11 cellular contexts compared by ENCODE assay signal in the genomic region with DNA sequence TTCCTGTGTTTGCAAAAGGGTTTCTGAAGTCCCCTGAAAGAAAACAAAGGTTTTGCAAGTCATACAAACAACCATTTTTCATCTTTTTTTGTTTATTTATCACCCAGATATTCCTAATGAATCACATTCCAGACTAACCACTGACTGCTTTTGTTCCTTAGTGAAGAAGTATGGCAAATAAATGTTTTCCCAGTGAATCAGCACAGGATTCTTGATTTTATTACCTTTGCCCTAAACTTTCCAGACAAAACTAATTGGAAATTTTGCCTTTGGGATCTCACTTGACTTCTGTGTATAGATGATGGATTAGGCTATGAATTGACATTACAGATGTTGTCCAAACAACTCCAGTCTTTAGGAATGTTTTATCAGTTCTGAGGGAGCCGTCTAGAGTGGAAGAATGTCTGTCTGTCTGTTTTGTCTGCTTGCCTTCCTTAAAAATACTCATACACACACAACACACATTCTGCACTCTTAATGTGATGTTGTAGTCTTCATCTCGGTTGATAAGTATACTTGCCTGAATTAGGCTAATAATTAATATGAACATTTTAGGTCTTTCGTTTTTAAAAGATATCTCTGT. TPM values are rescaled to one million over a fixed set of nuclear protein-coding genes. Genes with fewer than 3 reads are reported as not detected.
A peak's percentile ranks its signal among the peaks of the same experiment; 100 is the strongest.
DNase-seq lines count a peak whose midpoint lies in the region; ATAC-seq and TF ChIP-seq lines count a peak whose summit lies in the region.
"Had no signal": no experiment of that assay in that cellular context is flagged by ENCODE, and none has a peak within 500 bp of the region (broad histone marks: within the 10 kb centered on the region; RNA-seq: fewer than 3 reads in every experiment).

No MANE protein-coding gene starts in this region.

- H3K9me3 ChIP-seq in iPS-18a (ENCODE audit: control insufficient read depth, low read depth, low read length), result no peaks in the 10 kb centered on the region

- H3K4me1 Mint-ChIP-seq in activated naive CD4-positive, alpha-beta T cell treated with anti-CD3 and anti-CD28 coated beads, Interleukin-2, amount 50 U/mL, for 24 hours, result peaks cover 75% of the 10 kb centered on the region
- H3K4me1 Mint-ChIP-seq in activated naive CD8-positive, alpha-beta T cell treated with anti-CD3 and anti-CD28 coated beads, Interleukin-2, amount 10 ng/mL, durations not matched to agents 7 days and 5 days, result peaks cover 42% of the 10 kb centered on the region
- H3K4me1 Mint-ChIP-seq in type B pancreatic cell (ENCODE audit: unreplicated experiment), result peaks cover 14% of the 10 kb centered on the region

- H3K9ac ChIP-seq in iPS-18a (ENCODE audit: low read length), result no peak overlapping the region

- no peaks in the 10 kb centered on the region for H3K27me3 Mint-ChIP-seq in activated naive CD4-positive, alpha-beta T cell treated with anti-CD3 and anti-CD28 coated beads, Interleukin-2, amount 50 U/mL, for 24 hours
- H3K27me3 Mint-ChIP-seq in activated naive CD8-positive, alpha-beta T cell treated with anti-CD3 and anti-CD28 coated beads, Interleukin-2, amount 10 ng/mL, durations not matched to agents 7 days and 5 days, result no peaks in the 10 kb centered on the region
- H3K27me3 Mint-ChIP-seq in type B pancreatic cell, result no peaks in the 10 kb centered on the region

- H3K27ac Mint-ChIP-seq in activated naive CD4-positive, alpha-beta T cell treated with anti-CD3 and anti-CD28 coated beads, Interleukin-2, amount 50 U/mL, for 24 hours, result peak overlapping the region; percentile 91
- peak overlapping the region; percentile 70 for H3K27ac Mint-ChIP-seq in activated naive CD8-positive, alpha-beta T cell treated with anti-CD3 and anti-CD28 coated beads, Interleukin-2, amount 10 ng/mL, durations not matched to agents 7 days and 5 days
- peak overlapping the region; percentile 67 for H3K27ac Mint-ChIP-seq in type B pancreatic cell

- H3K36me3 Mint-ChIP-seq in activated naive CD4-positive, alpha-beta T cell treated with anti-CD3 and anti-CD28 coated beads, Interleukin-2, amount 50 U/mL, for 24 hours, result peaks cover 19% of the 10 kb centered on the region
- H3K36me3 Mint-ChIP-seq in activated naive CD8-positive, alpha-beta T cell treated with anti-CD3 and anti-CD28 coated beads, Interleukin-2, amount 10 ng/mL, durations not matched to agents 7 days and 5 days, result peaks cover 27% of the 10 kb centered on the region
- peaks cover 9% of the 10 kb centered on the region for H3K36me3 Mint-ChIP-seq in type B pancreatic cell

- H3K4me3 ChIP-seq in iPS-18a (ENCODE audit: low read length), result no peak overlapping the region
- H3K4me3 ChIP-seq: HAP-1 had no signal

- no peak for DNase-seq in activated naive CD4-positive, alpha-beta T cell (lab: John Stamatoyannopoulos, UW)
- no peak for DNase-seq in activated naive CD8-positive, alpha-beta T cell treated with anti-CD3 and anti-CD28 coated beads, Interleukin-2, amount 10 ng/mL, durations not matched to agents 7 days and 5 days
- DNase-seq in type B pancreatic cell (ENCODE audit: extremely low spot score, unreplicated experiment) (no peak), NOMO-1 treated with DMSO at 0.1 percent for 48 hours (lab: John Stamatoyannopoulos, UW; ENCODE audit: unreplicated experiment) (no peak), NCI-H1436 (lab: John Stamatoyannopoulos, UW) (no peak)
- DNase-seq: NCI-H69; stimulated activated CD4-positive, alpha-beta T cell treated with anti-CD3 and anti-CD28 coated beads, Interleukin-15, amount 100 ng/mL, for 24 hours had no signal

- H3K36me3 ChIP-seq in iPS-18a (ENCODE audit: control insufficient read depth, low read depth, low read length), result peaks cover 5% of the 10 kb centered on the region

- no peaks in the 10 kb centered on the region for H3K27me3 ChIP-seq in iPS-18a (ENCODE audit: control insufficient read depth, insufficient read depth, low read length)

- H3K4me3 Mint-ChIP-seq in activated naive CD4-positive, alpha-beta T cell treated with anti-CD3 and anti-CD28 coated beads, Interleukin-2, amount 50 U/mL, for 24 hours, result peak overlapping the region; percentile 49
- H3K4me3 Mint-ChIP-seq in activated naive CD8-positive, alpha-beta T cell treated with anti-CD3 and anti-CD28 coated beads, Interleukin-2, amount 10 ng/mL, durations not matched to agents 7 days and 5 days, result no peak overlapping the region
- peak overlapping the region; percentile 9 for H3K4me3 Mint-ChIP-seq in type B pancreatic cell

- POLR2A ChIA-PET in activated naive CD8-positive, alpha-beta T cell treated with anti-CD3 and anti-CD28 coated beads, Interleukin-2, amount 10 ng/mL, durations not matched to agents 7 days and 5 days (lab: Charles Lee), result interaction anchor here (0.6 kb wide), 1 partner anchor 81 kb away, joined by 3 read pairs; no protein-coding TSS in a partner anchor

- TF ChIP-seq CTCF in type B pancreatic cell (conservative IDR thresholded peaks at IDR 0.05), result no peak

- H3K27ac ChIP-seq in iPS-18a (ENCODE audit: low read length), result peak overlapping the region; percentile 30

- ATAC-seq in activated naive CD8-positive, alpha-beta T cell treated with anti-CD3 and anti-CD28 coated beads, Interleukin-2, amount 10 ng/mL, durations not matched to agents 7 days and 5 days (ENCODE audit: low read depth), result no peak
- ATAC-seq in GM19455 (IDR thresholded peaks at IDR 0.05; ENCODE audit: unreplicated experiment), result no peak

- no peaks in the 10 kb centered on the region for H3K9me3 Mint-ChIP-seq in activated naive CD4-positive, alpha-beta T cell treated with anti-CD3 and anti-CD28 coated beads, Interleukin-2, amount 50 U/mL, for 24 hours
- H3K9me3 Mint-ChIP-seq in activated naive CD8-positive, alpha-beta T cell treated with anti-CD3 and anti-CD28 coated beads, Interleukin-2, amount 10 ng/mL, durations not matched to agents 7 days and 5 days, result peaks cover 8% of the 10 kb centered on the region
- H3K9me3 Mint-ChIP-seq in type B pancreatic cell, result no peaks in the 10 kb centered on the region

- peaks cover under 1% of the 10 kb centered on the region for H3K4me1 ChIP-seq in iPS-18a (ENCODE audit: control insufficient read depth, low read depth, low read length)

RNA-seq across cellular contexts. Expression of a gene that starts 48.9 kb away (rescaled TPM):
- 100 to 1,000 TPM; 114 to 116 TPM for total RNA-seq in activated naive CD8-positive, alpha-beta T cell treated with anti-CD3 and anti-CD28 coated beads, Interleukin-2, amount 10 ng/mL, durations not matched to agents 7 days and 5 days
- total RNA-seq in type B pancreatic cell (ENCODE audit: low replicate concordance), result 124 and 157 TPM in 2 replicates

RNA-seq across cellular contexts. Expression of a gene that starts 49.1 kb away (rescaled TPM):
- total RNA-seq in activated naive CD8-positive, alpha-beta T cell treated with anti-CD3 and anti-CD28 coated beads, Interleukin-2, amount 10 ng/mL, durations not matched to agents 7 days and 5 days, result 10 to 100 TPM; 16.2 to 17.3 TPM
- 23.1 and 25.9 TPM in 2 replicates for total RNA-seq in type B pancreatic cell (ENCODE audit: low replicate concordance)
